In genomic region chr17:77356109-77356689, GRCh38 we compare ENCODE assay signal across 10 cellular contexts.
DNase-seq lines count a peak whose midpoint lies in the region; ATAC-seq and TF ChIP-seq lines count a peak whose summit lies in the region.
"Had no signal": no experiment of that assay in that cellular context is flagged by ENCODE, and none has a peak within 500 bp of the region (broad histone marks: within the 10 kb centered on the region; RNA-seq: fewer than 3 reads in every experiment).

No MANE protein-coding gene starts in this region.

- H3K9me2 ChIP-seq in Karpas-422 (replicated peaks; ENCODE audit: insufficient read depth, low read length), result no peaks in the 10 kb centered on the region

- H4K20me1 ChIP-seq in Karpas-422 (ENCODE audit: insufficient read depth, low read depth, low read length), result no peaks in the 10 kb centered on the region

- TF ChIP-seq CTCF in colonic mucosa (IDR thresholded peaks at IDR 0.05) (no peak), prostate gland (IDR thresholded peaks at IDR 0.05) (no peak)

- H3K36me3 ChIP-seq in MG63 (peaks cover 32% of the 10 kb centered on the region), colonic mucosa (no peaks in the 10 kb centered on the region), prostate gland (no peaks in the 10 kb centered on the region), HAP-1 (replicated peaks) (no peaks in the 10 kb centered on the region), Karpas-422 (ENCODE audit: insufficient read depth, low read length) (no peaks in the 10 kb centered on the region)

- no peaks in the 10 kb centered on the region for H3K4me1 ChIP-seq in colonic mucosa
- no peaks in the 10 kb centered on the region for H3K4me1 ChIP-seq in prostate gland (replicated peaks)
- H3K4me1 ChIP-seq in HAP-1, result no peaks in the 10 kb centered on the region
- H3K4me1 ChIP-seq in Karpas-422 (ENCODE audit: low read length), result no peaks in the 10 kb centered on the region

- peak; percentile 63 for DNase-seq in D341Med (ENCODE audit: low spot score)
- peak; percentile 55 for DNase-seq in MG63
- peak; percentile 22 for DNase-seq in colonic mucosa
- DNase-seq in prostate gland (ENCODE audit: low spot score), result no peak
- no peak for DNase-seq in HAP-1 (ENCODE audit: low spot score in 2 of 2)
- DNase-seq in occipital lobe (lab: John Stamatoyannopoulos, UW), result no peak
- DNase-seq in Karpas-422, result no peak
- DNase-seq: nephron progenitor cell; NK-92 treated with Interleukin-12 subunit alpha and Interleukin-12 subunit beta, amount 100 ng/mL, for 24 hours had no signal

- no peak for TF ChIP-seq POLR2A in prostate gland (IDR thresholded peaks at IDR 0.05)

- in situ Hi-C loops in HAP-1 (cut with MboI; ENCODE audit: low sequenced_read_pairs), result no loop called here

- H3K9me3 ChIP-seq in MG63 (no peaks in the 10 kb centered on the region), colonic mucosa (no peaks in the 10 kb centered on the region), prostate gland (no peaks in the 10 kb centered on the region), HAP-1 (no peaks in the 10 kb centered on the region), Karpas-422 (ENCODE audit: low read length) (no peaks in the 10 kb centered on the region)

- no peak overlapping the region for H3K4me2 ChIP-seq in Karpas-422 (ENCODE audit: low read depth, low read length, poor library complexity, severe bottlenecking)

- H3K4me3 ChIP-seq in MG63 (no peak overlapping the region), colonic mucosa (no peak overlapping the region), prostate gland (no peak overlapping the region), HAP-1 (no peak overlapping the region), Karpas-422 (ENCODE audit: low read length) (no peak overlapping the region)

- H3K9ac ChIP-seq in colonic mucosa (ENCODE audit: low read depth in 2 of 2, low read length in 2 of 2) (no peak overlapping the region), Karpas-422 (ENCODE audit: low read length) (no peak overlapping the region)

- intact Hi-C loops in colonic mucosa (cut with DNase I), result no loop called here
- intact Hi-C loops in prostate gland (cut with DNase I), result no loop called here

- no peak for ATAC-seq in HG03025 (IDR thresholded peaks at IDR 0.05; ENCODE audit: low FRiP score, unreplicated experiment)

- H3K79me2 ChIP-seq in Karpas-422 (ENCODE audit: low read length), result no peaks in the 10 kb centered on the region

- H2AFZ ChIP-seq in Karpas-422 (ENCODE audit: low read length), result no peak overlapping the region

- H3K27me3 ChIP-seq in MG63, result no peaks in the 10 kb centered on the region
- no peaks in the 10 kb centered on the region for H3K27me3 ChIP-seq in colonic mucosa
- no peaks in the 10 kb centered on the region for H3K27me3 ChIP-seq in prostate gland (replicated peaks; ENCODE audit: insufficient read depth)
- H3K27me3 ChIP-seq in HAP-1 (ENCODE audit: low read depth), result no peaks in the 10 kb centered on the region
- no peaks in the 10 kb centered on the region for H3K27me3 ChIP-seq in Karpas-422 (ENCODE audit: low read length)

- WGBS in prostate gland, result 68% methylated on average over 13 of the region's 15 CpGs

- H3K27ac ChIP-seq in colonic mucosa (peak overlapping the region; percentile 47), prostate gland (peak overlapping the region; percentile 54 to 60), Karpas-422 (ENCODE audit: low read length) (no peak overlapping the region)

Comparison
In these comparisons a context has a peak if more than half of its experiments do, and no peak if none do; other contexts are left out.
1. DNase-seq: peak in D341Med (single experiment), MG63 (single experiment) and colonic mucosa (single experiment); none in prostate gland (single experiment), HAP-1 (0 of 2), occipital lobe (single experiment) and Karpas-422 (single experiment).